11 cellular contexts compared by ENCODE assay signal in genomic region chr10:15461353-15462108, GRCh38.
DNase-seq lines count a peak whose midpoint lies in the region; ATAC-seq and TF ChIP-seq lines count a peak whose summit lies in the region.
"Had no signal": no experiment of that assay in that cellular context is flagged by ENCODE, and none has a peak within 500 bp of the region (broad histone marks: within the 10 kb centered on the region; RNA-seq: fewer than 3 reads in every experiment).

No MANE protein-coding gene starts in this region.

- no peaks in the 10 kb centered on the region for H3K36me3 ChIP-seq in Karpas-422 (ENCODE audit: insufficient read depth, low read length)
- H3K36me3 ChIP-seq in right lobe of liver, result no peaks in the 10 kb centered on the region
- H3K36me3 ChIP-seq in prostate gland, result no peaks in the 10 kb centered on the region

- intact Hi-C loops in right lobe of liver (cut with DNase I) (no loop called here), prostate gland (cut with DNase I) (no loop called here)

- H3K4me2 ChIP-seq in Karpas-422 (ENCODE audit: low read depth, low read length, poor library complexity, severe bottlenecking), result no peak overlapping the region

- H3K27me3 ChIP-seq in Karpas-422 (ENCODE audit: low read length) (no peaks in the 10 kb centered on the region), right lobe of liver (no peaks in the 10 kb centered on the region), prostate gland (replicated peaks; ENCODE audit: insufficient read depth) (no peaks in the 10 kb centered on the region)

- H2AFZ ChIP-seq in Karpas-422 (ENCODE audit: low read length), result no peak overlapping the region

- 19% methylated on average over 4 of the region's 9 CpGs for WGBS in right lobe of liver (ENCODE audit: insufficient coverage, low coverage, low lambda C conversion rate, missing lambda C conversion rate)
- WGBS in prostate gland, result 58% methylated on average over 9 of the region's 9 CpGs

- peak; percentile 63 to 90 (median 76) for ATAC-seq in right lobe of liver

- no peaks in the 10 kb centered on the region for H3K79me2 ChIP-seq in Karpas-422 (ENCODE audit: low read length)

- H3K9ac ChIP-seq in Karpas-422 (ENCODE audit: low read length), result no peak overlapping the region

- TF ChIP-seq POLR2A in right lobe of liver (IDR thresholded peaks at IDR 0.05) (no peak), prostate gland (IDR thresholded peaks at IDR 0.05) (no peak)

- H3K4me1 ChIP-seq in Karpas-422 (ENCODE audit: low read length) (no peaks in the 10 kb centered on the region), right lobe of liver (no peaks in the 10 kb centered on the region), prostate gland (replicated peaks) (no peaks in the 10 kb centered on the region)

- H3K4me3 ChIP-seq in Karpas-422 (ENCODE audit: low read length) (no peak overlapping the region), choroid plexus epithelial cell (ENCODE audit: low read depth, low read length) (no peak overlapping the region), right lobe of liver (no peak overlapping the region), prostate gland (no peak overlapping the region)

- H3K27ac ChIP-seq in Karpas-422 (ENCODE audit: low read length) (no peak overlapping the region), right lobe of liver (no peak overlapping the region), prostate gland (no peak overlapping the region)

- no peaks in the 10 kb centered on the region for H3K9me3 ChIP-seq in Karpas-422 (ENCODE audit: low read length)
- no peaks in the 10 kb centered on the region for H3K9me3 ChIP-seq in right lobe of liver
- no peaks in the 10 kb centered on the region for H3K9me3 ChIP-seq in prostate gland

- no peaks in the 10 kb centered on the region for H3K9me2 ChIP-seq in Karpas-422 (replicated peaks; ENCODE audit: insufficient read depth, low read length)

- peak; percentile 32 for TF ChIP-seq CTCF in choroid plexus epithelial cell (conservative IDR thresholded peaks at IDR 0.05; ENCODE audit: low read depth, low read length)
- peak in 1 of 4 donors; percentile 7 for TF ChIP-seq CTCF in right lobe of liver (IDR thresholded peaks at IDR 0.05)
- peak in 2 of 4 experiments; percentile 7 to 20 for TF ChIP-seq CTCF in prostate gland (IDR thresholded peaks at IDR 0.05)

- no peaks in the 10 kb centered on the region for H4K20me1 ChIP-seq in Karpas-422 (ENCODE audit: insufficient read depth, low read depth, low read length)

- DNase-seq in AG20443 (ENCODE audit: low spot score) (peak; percentile 86), Karpas-422 (peak; percentile 43), choroid plexus epithelial cell (ENCODE audit: low read depth) (peak; percentile 88), right lobe of liver (no peak), prostate gland (ENCODE audit: low spot score) (no peak), 8988T (no peak), activated gamma-delta T cell (lab: John Stamatoyannopoulos, UW) (no peak)
- DNase-seq in stimulated activated CD4-positive, alpha-beta T cell treated with anti-CD3 and anti-CD28 coated beads, Interleukin-4, amount 100 ng/mL, for 4 hours, result no peak
- DNase-seq: activated CD4-positive, alpha-beta memory T cell treated with anti-CD3 and anti-CD28 coated beads, Interleukin-2, amount 10 ng/mL, durations not matched to agents 7 days and 5 days; NCI-H2029 treated with DMSO at 0.1 percent for 48 hours; substantia nigra had no signal

Comparison
In these comparisons a context has a peak if more than half of its experiments do, and no peak if none do; other contexts are left out.
1. DNase-seq: peak in AG20443 (single experiment), Karpas-422 (single experiment) and choroid plexus epithelial cell (single experiment); none in right lobe of liver (0 of 3), stimulated activated CD4-positive, alpha-beta T cell treated with anti-CD3 and anti-CD28 coated beads, Interleukin-4, amount 100 ng/mL, for 4 hours (0 of 2), prostate gland (single experiment), 8988T (single experiment) and activated gamma-delta T cell (single experiment).